In genomic region chr19:18137242-18137641, GRCh38 we compare ENCODE assay signal across 28 cellular contexts. TPM values are rescaled to one million over a fixed set of nuclear protein-coding genes. Genes with fewer than 3 reads are reported as not detected.
"Had no signal": no experiment of that assay in that cellular context is flagged by ENCODE, and none has a peak within 500 bp of the region (broad histone marks: within the 10 kb centered on the region; RNA-seq: fewer than 3 reads in every experiment).

No MANE protein-coding gene starts in this region.

- H3K4me3 Mint-ChIP-seq: endodermal cell; memory B cell; natural killer cell treated with Interleukin-12 subunit alpha and Interleukin-12 subunit beta and Interleukin-15 and Interleukin-18, amount 100 ng/mL, for 72 hours; neural crest cell; stimulated activated memory B cell treated with anti-CD40 and anti-IgM and Interleukin-4, amounts not matched to agents 10 μg/mL and 1 μg/mL and 100 μg/mL, for 72 hours; type B pancreatic cell had no signal

- H3K9me3 Mint-ChIP-seq: endodermal cell; natural killer cell treated with Interleukin-12 subunit alpha and Interleukin-12 subunit beta and Interleukin-15 and Interleukin-18, amount 100 ng/mL, for 72 hours; neural crest cell; stimulated activated memory B cell treated with anti-CD40 and anti-IgM and Interleukin-4, amounts not matched to agents 10 μg/mL and 1 μg/mL and 100 μg/mL, for 72 hours; type B pancreatic cell had no signal

- H3K27me3 Mint-ChIP-seq: memory B cell; natural killer cell treated with Interleukin-12 subunit alpha and Interleukin-12 subunit beta and Interleukin-15 and Interleukin-18, amount 100 ng/mL, for 72 hours; stimulated activated memory B cell treated with anti-CD40 and anti-IgM and Interleukin-4, amounts not matched to agents 10 μg/mL and 1 μg/mL and 100 μg/mL, for 72 hours; type B pancreatic cell had no signal

- H2AFZ ChIP-seq: hepatocyte had no signal

- H3K27ac ChIP-seq: epithelial cell of prostate, foreskin keratinocyte, gastroesophageal sphincter, heart left ventricle, left ventricle myocardium inferior, lower lobe of right lung, psoas muscle, skin epidermis, testis, tibial artery had no signal

- ATAC-seq: foreskin keratinocyte; gastroesophageal sphincter; heart left ventricle; left colon; lower lobe of right lung; natural killer cell treated with Interleukin-12 subunit alpha and Interleukin-12 subunit beta and Interleukin-15 and Interleukin-18, amount 100 ng/mL, for 72 hours; psoas muscle; stimulated activated memory B cell treated with anti-CD40 and anti-IgM and Interleukin-4, amounts not matched to agents 10 μg/mL and 1 μg/mL and 100 μg/mL, for 72 hours; stimulated activated naive CD8-positive, alpha-beta T cell treated with anti-CD3 and anti-CD28 coated beads, Interleukin-15, Interleukin-2, amounts not matched to agents 100 U/mL and 50 U/mL, for 24 hours had no signal

- H3K9me3 ChIP-seq: gastroesophageal sphincter, heart left ventricle, left ventricle myocardium inferior, lower lobe of right lung, psoas muscle, spleen, testis, tibial artery had no signal

- H3K4me3 ChIP-seq: gastroesophageal sphincter, heart left ventricle, hepatocyte, left ventricle myocardium inferior, lower lobe of right lung, psoas muscle, skin epidermis, spleen, testis, tibial artery had no signal

- H3K27me3 ChIP-seq: foreskin keratinocyte, gastroesophageal sphincter, heart left ventricle, hepatocyte, spleen, testis, tibial artery had no signal

- FAIRE-seq: colon had no signal

- H3K27ac Mint-ChIP-seq: endodermal cell; memory B cell; natural killer cell treated with Interleukin-12 subunit alpha and Interleukin-12 subunit beta and Interleukin-15 and Interleukin-18, amount 100 ng/mL, for 72 hours; stimulated activated memory B cell treated with anti-CD40 and anti-IgM and Interleukin-4, amounts not matched to agents 10 μg/mL and 1 μg/mL and 100 μg/mL, for 72 hours; type B pancreatic cell had no signal

- DNase-seq: effector CD8-positive, alpha-beta T cell; endodermal cell; foreskin keratinocyte; heart left ventricle; islet precursor cell; kidney glomerular epithelial cell; left colon; left ventricle myocardium inferior; lower lobe of right lung; psoas muscle; spleen; stimulated activated CD4-positive, alpha-beta T cell treated with anti-CD3 and anti-CD28 coated beads, Interleukin-4, amount 100 ng/mL, for 4 hours; stimulated activated naive CD8-positive, alpha-beta T cell treated with anti-CD3 and anti-CD28 coated beads, Interleukin-15, Interleukin-2, amounts not matched to agents 100 U/mL and 50 U/mL, for 24 hours; substantia nigra; testis; tibial artery had no signal

- H3K4me1 ChIP-seq: foreskin keratinocyte, gastroesophageal sphincter, heart left ventricle, left ventricle myocardium inferior, lower lobe of right lung, psoas muscle, testis, tibial artery had no signal

- H3K79me2 ChIP-seq: hepatocyte had no signal

- H3K4me1 Mint-ChIP-seq: endodermal cell; neural crest cell; stimulated activated memory B cell treated with anti-CD40 and anti-IgM and Interleukin-4, amounts not matched to agents 10 μg/mL and 1 μg/mL and 100 μg/mL, for 72 hours had no signal

RNA-seq across cellular contexts. Expression of gene IFI30, which starts 36.4 kb away (rescaled TPM):
- total RNA-seq: neural crest cell, osteocyte had no signal

RNA-seq across cellular contexts. Expression of gene IL12RB1, which starts 50.5 kb away (rescaled TPM):
- total RNA-seq: endodermal cell, hepatocyte, neural crest cell, renal cortical epithelial cell had no signal
- polyA plus RNA-seq: hepatocyte had no signal
